ENCODE assay signal across 24 cellular contexts in genomic region chr13:110285991-110286923, GRCh38. TPM values are rescaled to one million over a fixed set of nuclear protein-coding genes. Genes with fewer than 3 reads are reported as not detected.
A peak's percentile ranks its signal among the peaks of the same experiment; 100 is the strongest.
DNase-seq lines count a peak whose midpoint lies in the region; TF ChIP-seq lines count a peak whose summit lies in the region.
"Had no signal": no experiment of that assay in that cellular context is flagged by ENCODE, and none has a peak within 500 bp of the region (broad histone marks: within the 10 kb centered on the region; RNA-seq: fewer than 3 reads in every experiment).

No MANE protein-coding gene starts in this region.

- H3K27me3 Mint-ChIP-seq in endodermal cell (ENCODE audit: insufficient read depth): no peaks in the 10 kb centered on the region

- H3K36me3 Mint-ChIP-seq in endodermal cell (ENCODE audit: low read depth): peaks cover 76% of the 10 kb centered on the region
- H3K36me3 Mint-ChIP-seq: activated naive CD4-positive, alpha-beta T cell treated with anti-CD3 and anti-CD28 coated beads, Interleukin-2, amount 10 ng/mL, durations not matched to agents 7 days and 5 days; natural killer cell treated with Interleukin-12 subunit alpha and Interleukin-12 subunit beta and Interleukin-15 and Interleukin-18, amount 100 ng/mL, for 72 hours had no signal

- H3K36me3 ChIP-seq in PC-9 (ENCODE audit: low read depth) (no peaks in the 10 kb centered on the region), endodermal cell (ENCODE audit: control insufficient read depth, insufficient read depth, low read length) (peaks cover 92% of the 10 kb centered on the region), muscle layer of colon (ENCODE audit: insufficient read depth, low read length) (no peaks in the 10 kb centered on the region), stomach smooth muscle (ENCODE audit: control insufficient read depth in 2 of 2, insufficient read depth in 2 of 2, low read length in 2 of 2) (peaks cover 5 to 8% of the 10 kb centered on the region in 2 donors)
- H3K36me3 ChIP-seq: gastrocnemius medialis had no signal

- H3K27me3 ChIP-seq in PC-9 (ENCODE audit: insufficient read depth, low read depth) (no peaks in the 10 kb centered on the region), endodermal cell (ENCODE audit: control insufficient read depth, insufficient read depth, low read length, poor library complexity, severe bottlenecking) (no peaks in the 10 kb centered on the region), muscle layer of colon (ENCODE audit: control insufficient read depth in 1 of 2, insufficient read depth in 2 of 2, low read length in 2 of 2) (no peaks in the 10 kb centered on the region), stomach smooth muscle (ENCODE audit: control insufficient read depth in 1 of 2, insufficient read depth in 2 of 2, low read length in 2 of 2) (no peaks in the 10 kb centered on the region)
- H3K27me3 ChIP-seq: gastrocnemius medialis had no signal

- no peak overlapping the region for H3K4me3 Mint-ChIP-seq in endodermal cell
- H3K4me3 Mint-ChIP-seq: activated CD8-positive, alpha-beta T cell treated with anti-CD3 and anti-CD28 coated beads for 36 hours; activated naive CD4-positive, alpha-beta T cell treated with anti-CD3 and anti-CD28 coated beads, Interleukin-2, amount 10 ng/mL, durations not matched to agents 7 days and 5 days; activated T-cell treated with anti-CD3 and anti-CD28 coated beads, Interleukin-2, amount 50 U/mL, for 24 hours; GM23338; natural killer cell treated with Interleukin-12 subunit alpha and Interleukin-12 subunit beta and Interleukin-15 and Interleukin-18, amount 100 ng/mL, for 72 hours had no signal

- no TSS peak for BruUV-seq in PC-9 (replicated peaks; lab: Mats Ljungman, UMichigan)

- H4K20me1 ChIP-seq in PC-9 (ENCODE audit: insufficient read depth): no peaks in the 10 kb centered on the region

- TF ChIP-seq CTCF in PC-9 (conservative IDR thresholded peaks at IDR 0.05) (no peak), endodermal cell (conservative IDR thresholded peaks at IDR 0.05) (no peak)

- H3K9me3 Mint-ChIP-seq in endodermal cell: no peaks in the 10 kb centered on the region
- H3K9me3 Mint-ChIP-seq: activated CD8-positive, alpha-beta T cell treated with anti-CD3 and anti-CD28 coated beads for 36 hours; activated naive CD4-positive, alpha-beta T cell treated with anti-CD3 and anti-CD28 coated beads, Interleukin-2, amount 10 ng/mL, durations not matched to agents 7 days and 5 days; activated T-cell treated with anti-CD3 and anti-CD28 coated beads, Interleukin-2, amount 50 U/mL, for 24 hours; GM23338; natural killer cell treated with Interleukin-12 subunit alpha and Interleukin-12 subunit beta and Interleukin-15 and Interleukin-18, amount 100 ng/mL, for 72 hours had no signal

- H3K4me3 ChIP-seq in PC-9 (no peak overlapping the region), endodermal cell (ENCODE audit: low read length) (no peak overlapping the region), muscle layer of colon (ENCODE audit: low read depth in 1 of 2, low read length in 2 of 2) (no peak overlapping the region), stomach smooth muscle (ENCODE audit: low read length in 2 of 2) (peak overlapping the region in 1 of 2 donors; percentile 15)
- H3K4me3 ChIP-seq: gastrocnemius medialis, GM23338 had no signal

- H3K27ac ChIP-seq in PC-9: peak overlapping the region; percentile 56
- H3K27ac ChIP-seq in endodermal cell (ENCODE audit: low read depth, low read length): no peak overlapping the region
- H3K27ac ChIP-seq in muscle layer of colon (ENCODE audit: low read depth, low read length): peak overlapping the region; percentile 73
- peak overlapping the region; percentile 67 for H3K27ac ChIP-seq in stomach smooth muscle (ENCODE audit: low read length)
- H3K27ac ChIP-seq: C4-2B had no signal

- CTCF ChIA-PET in PC-9 (lab: Charles Lee): no interaction called here

- H3K9me2 ChIP-seq in PC-9 (ENCODE audit: insufficient read depth): no peaks in the 10 kb centered on the region

- no peak overlapping the region for H3K27ac Mint-ChIP-seq in endodermal cell
- H3K27ac Mint-ChIP-seq: activated CD8-positive, alpha-beta T cell treated with anti-CD3 and anti-CD28 coated beads for 36 hours; activated naive CD4-positive, alpha-beta T cell treated with anti-CD3 and anti-CD28 coated beads, Interleukin-2, amount 10 ng/mL, durations not matched to agents 7 days and 5 days; activated T-cell treated with anti-CD3 and anti-CD28 coated beads, Interleukin-2, amount 50 U/mL, for 24 hours; GM23338; natural killer cell treated with Interleukin-12 subunit alpha and Interleukin-12 subunit beta and Interleukin-15 and Interleukin-18, amount 100 ng/mL, for 72 hours had no signal

- no peaks in the 10 kb centered on the region for H3K9me3 ChIP-seq in PC-9 (ENCODE audit: insufficient read depth, low read depth)
- no peaks in the 10 kb centered on the region for H3K9me3 ChIP-seq in endodermal cell (ENCODE audit: control insufficient read depth, low read length)
- H3K9me3 ChIP-seq in muscle layer of colon (ENCODE audit: low read length): no peaks in the 10 kb centered on the region
- no peaks in the 10 kb centered on the region for H3K9me3 ChIP-seq in stomach smooth muscle (ENCODE audit: control insufficient read depth in 2 of 2, low read length in 2 of 2)
- H3K9me3 ChIP-seq: gastrocnemius medialis had no signal

- H3K9ac ChIP-seq in endodermal cell (ENCODE audit: extremely low read depth, low read length, poor library complexity, severe bottlenecking): no peak overlapping the region
- no peak overlapping the region for H3K9ac ChIP-seq in muscle layer of colon (ENCODE audit: low read length)
- H3K9ac ChIP-seq in stomach smooth muscle (ENCODE audit: low read length in 2 of 2): no peak overlapping the region

- peak overlapping the region; percentile 64 for H3K4me2 ChIP-seq in PC-9
- H3K4me2 ChIP-seq: GM23338 had no signal

- H3K4me1 ChIP-seq in PC-9 (replicated peaks; ENCODE audit: insufficient read depth): peaks cover 24% of the 10 kb centered on the region
- H3K4me1 ChIP-seq in endodermal cell (ENCODE audit: control insufficient read depth, insufficient read depth, low read length): no peaks in the 10 kb centered on the region
- H3K4me1 ChIP-seq in muscle layer of colon (ENCODE audit: insufficient read depth, low read length): peaks cover 85% of the 10 kb centered on the region
- H3K4me1 ChIP-seq in stomach smooth muscle (ENCODE audit: control insufficient read depth, insufficient read depth, low read length): peaks cover 78% of the 10 kb centered on the region

- H3F3A ChIP-seq in PC-9 (ENCODE audit: insufficient read depth, low read depth): peaks cover 18% of the 10 kb centered on the region

- H3K79me2 ChIP-seq in PC-9 (ENCODE audit: low read depth): no peaks in the 10 kb centered on the region

- DNase-seq in PC-9 (no peak), endodermal cell (peak; percentile 40), NOMO-1 (lab: John Stamatoyannopoulos, UW; ENCODE audit: unreplicated experiment in 2 of 2) (no peak), NCI-H2107 treated with DMSO at 0.1 percent for 48 hours (lab: John Stamatoyannopoulos, UW; ENCODE audit: unreplicated experiment) (no peak)
- DNase-seq in activated naive CD4-positive, alpha-beta T cell (lab: John Stamatoyannopoulos, UW): no peak
- DNase-seq in activated CD4-positive, CD25-positive, alpha-beta regulatory T cell (lab: John Stamatoyannopoulos, UW): no peak
- DNase-seq: activated CD4-positive, CD25-positive, alpha-beta regulatory T cell treated with anti-CD3 and anti-CD28 coated beads, Interleukin-2, amount 50 U/mL, for 72 hours; activated CD8-positive, alpha-beta T cell treated with anti-CD3 and anti-CD28 coated beads for 36 hours; activated naive CD4-positive, alpha-beta T cell treated with anti-CD3 and anti-CD28 coated beads, Interleukin-2, amount 10 ng/mL, durations not matched to agents 7 days and 5 days; activated T-cell treated with anti-CD3 and anti-CD28 coated beads, Interleukin-2, amount 50 U/mL, for 24 hours; amygdala; cerebellar nuclear complex; EL; gastrocnemius medialis; NCI-H187; NCI-H2227 treated with DMSO at 0.1 percent for 48 hours; SHP77; stimulated activated CD4-positive, alpha-beta T cell treated with anti-CD3 and anti-CD28 coated beads, Interleukin-4, amount 100 ng/mL, for 4 hours; stimulated activated naive CD8-positive, alpha-beta T cell treated with anti-CD3 and anti-CD28 coated beads, Interleukin-15, Interleukin-2, amounts not matched to agents 100 U/mL and 50 U/mL, for 24 hours had no signal

- intact Hi-C loops in PC-9 (cut with micrococcal nuclease; ENCODE audit: unreplicated experiment): no loop called here

- H3K4me1 Mint-ChIP-seq in endodermal cell: peaks cover 2% of the 10 kb centered on the region
- H3K4me1 Mint-ChIP-seq: activated naive CD4-positive, alpha-beta T cell treated with anti-CD3 and anti-CD28 coated beads, Interleukin-2, amount 10 ng/mL, durations not matched to agents 7 days and 5 days had no signal

- POLR2A ChIA-PET in PC-9 (lab: Charles Lee; ENCODE audit: unreplicated experiment): no interaction called here

- WGBS in endodermal cell (ENCODE audit: insufficient coverage in 1 of 2, insufficient read length in 1 of 2), 2 experiments: 90 to 91% methylated on average over 9 to 15 of the region's 15 CpGs

- H2AFZ ChIP-seq in PC-9: no peak overlapping the region
- H2AFZ ChIP-seq: GM23338 had no signal

RNA-seq across cellular contexts. Expression of gene COL4A1, which starts 20.7 kb away (rescaled TPM):
- total RNA-seq in PC-9 (2021): 12.3 and 24.5 TPM in 2 replicates
- 100 to 1,000 TPM; 702 to 764 TPM for total RNA-seq in endodermal cell
- 174 TPM for polyA plus RNA-seq in endodermal cell (2013, experiment 1 of 2)
- 194 TPM for polyA plus RNA-seq in endodermal cell (2013, experiment 2 of 2)
- total RNA-seq: activated CD8-positive, alpha-beta T cell treated with anti-CD3 and anti-CD28 coated beads for 36 hours; natural killer cell treated with Interleukin-12 subunit alpha and Interleukin-12 subunit beta and Interleukin-15 and Interleukin-18, amount 100 ng/mL, for 72 hours had no signal

RNA-seq across cellular contexts. Expression of gene COL4A2, which starts 20.8 kb away (rescaled TPM):
- 1.1 and 1.2 TPM in 2 replicates for total RNA-seq in PC-9 (2021)
- 100 to 1,000 TPM; 388 to 398 TPM for total RNA-seq in endodermal cell
- polyA plus RNA-seq in endodermal cell (2013, experiment 1 of 2): 216 TPM
- polyA plus RNA-seq in endodermal cell (2013, experiment 2 of 2): 219 TPM
- total RNA-seq: activated CD8-positive, alpha-beta T cell treated with anti-CD3 and anti-CD28 coated beads for 36 hours; natural killer cell treated with Interleukin-12 subunit alpha and Interleukin-12 subunit beta and Interleukin-15 and Interleukin-18, amount 100 ng/mL, for 72 hours had no signal

Comparison
In these comparisons a context has a peak if more than half of its experiments do, and no peak if none do; other contexts are left out.
1. RNA of gene COL4A1, which starts 20.7 kb away (total RNA-seq): 702 to 764 TPM in endodermal cell; 12.3 to 24.5 TPM in PC-9; every median in the first group is over 10 times any median in the second.
2. RNA of gene COL4A2, which starts 20.8 kb away (total RNA-seq): 388 to 398 TPM in endodermal cell; 1.1 to 1.2 TPM in PC-9; every median in the first group is over 100 times any median in the second.